ENCODE assay signal across 11 cellular contexts in the genomic region with DNA sequence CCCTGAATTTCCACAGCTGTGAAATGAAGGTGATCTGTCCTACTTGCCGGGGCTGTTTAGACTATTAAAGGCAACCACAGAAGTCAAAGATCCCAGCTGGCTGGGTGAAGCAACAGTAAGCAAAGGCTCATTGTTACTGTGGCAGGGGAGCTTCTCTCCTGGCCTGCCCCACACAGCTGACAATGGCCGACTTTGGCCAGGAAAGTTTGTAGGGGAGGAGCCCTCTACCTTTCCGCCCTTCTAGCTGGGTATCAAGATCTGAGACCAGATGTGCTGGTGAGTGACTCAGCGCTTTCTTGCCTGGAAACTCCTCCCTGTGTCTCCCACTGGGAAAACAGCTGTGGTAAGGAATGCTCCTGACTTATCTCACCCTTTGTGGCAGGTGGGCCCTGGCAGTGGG. TPM values are rescaled to one million over a fixed set of nuclear protein-coding genes. Genes with fewer than 3 reads are reported as not detected.
DNase-seq lines count a peak whose midpoint lies in the region; ATAC-seq and TF ChIP-seq lines count a peak whose summit lies in the region.
"Had no signal": no experiment of that assay in that cellular context is flagged by ENCODE, and none has a peak within 500 bp of the region (broad histone marks: within the 10 kb centered on the region; RNA-seq: fewer than 3 reads in every experiment).

No MANE protein-coding gene starts in this region.

- H3K4me1 Mint-ChIP-seq in CD4-positive, alpha-beta memory T cell, result peaks cover 0 to 8% (median 2%) of the 10 kb centered on the region in 4 donors

- H3K9me3 ChIP-seq in upper lobe of right lung, result no peaks in the 10 kb centered on the region
- no peaks in the 10 kb centered on the region for H3K9me3 ChIP-seq in CD4-positive, alpha-beta memory T cell (ENCODE audit: control insufficient read depth in 1 of 2, low read length in 2 of 2)

- intact Hi-C loops in upper lobe of right lung (cut with DNase I), result no loop called here
- intact Hi-C loops in CD4-positive, alpha-beta memory T cell (cut with micrococcal nuclease), result no loop called here

- POLR2A ChIA-PET in CD4-positive, alpha-beta memory T cell (lab: Charles Lee; ENCODE audit: partially characterized antibody), result no interaction called here

- H3K27me3 ChIP-seq in foreskin keratinocyte (no peaks in the 10 kb centered on the region), upper lobe of right lung (no peaks in the 10 kb centered on the region)
- H3K27me3 ChIP-seq in CD4-positive, alpha-beta memory T cell (ENCODE audit: insufficient read depth, low read length), result no peaks in the 10 kb centered on the region

- peaks cover 5% of the 10 kb centered on the region for H3K4me1 ChIP-seq in foreskin keratinocyte
- H3K4me1 ChIP-seq in upper lobe of right lung, result no peaks in the 10 kb centered on the region
- H3K4me1 ChIP-seq in CD4-positive, alpha-beta memory T cell (ENCODE audit: insufficient read depth, low read length), result no peaks in the 10 kb centered on the region

- DNase-seq in NCI-H82 (lab: John Stamatoyannopoulos, UW) (peak; percentile 56), NCI-H82 treated with DMSO at 0.1 percent for 48 hours (lab: John Stamatoyannopoulos, UW; ENCODE audit: unreplicated experiment) (no peak), RPMI7951 (ENCODE audit: low read depth) (peak; percentile 93), foreskin keratinocyte (peak; percentile 86 to 89), upper lobe of right lung (no peak)
- no peak for DNase-seq in CD4-positive, alpha-beta memory T cell
- DNase-seq: amniotic stem cell had no signal

- ATAC-seq in foreskin keratinocyte (peak; percentile 97), upper lobe of right lung (peak; percentile 33), GM19452 (IDR thresholded peaks at IDR 0.05; ENCODE audit: unreplicated experiment) (no peak), GM21786 (IDR thresholded peaks at IDR 0.05; ENCODE audit: unreplicated experiment) (no peak)

- H3K36me3 Mint-ChIP-seq in CD4-positive, alpha-beta memory T cell, result peaks cover 0 to 3% of the 10 kb centered on the region in 2 donors
- H3K36me3 Mint-ChIP-seq: natural killer cell treated with Interleukin-12 subunit alpha and Interleukin-12 subunit beta and Interleukin-15 and Interleukin-18, amount 100 ng/mL, for 72 hours had no signal

- CTCF ChIA-PET in CD4-positive, alpha-beta memory T cell (lab: Charles Lee; ENCODE audit: partially characterized antibody), result no interaction called here

- TF ChIP-seq CTCF in foreskin keratinocyte (conservative IDR thresholded peaks at IDR 0.05) (no peak), upper lobe of right lung (IDR thresholded peaks at IDR 0.05) (no peak)

- H3K9me3 Mint-ChIP-seq in CD4-positive, alpha-beta memory T cell, result peaks cover 0 to 4% (median under 1%) of the 10 kb centered on the region in 8 donors

- peak overlapping the region; percentile 59 for H3K27ac ChIP-seq in foreskin keratinocyte
- no peak overlapping the region for H3K27ac ChIP-seq in upper lobe of right lung
- no peak overlapping the region for H3K27ac ChIP-seq in CD4-positive, alpha-beta memory T cell (ENCODE audit: low read depth, low read length)

- H3K36me3 ChIP-seq in upper lobe of right lung, result no peaks in the 10 kb centered on the region
- H3K36me3 ChIP-seq in CD4-positive, alpha-beta memory T cell (ENCODE audit: insufficient read depth, low read length), result no peaks in the 10 kb centered on the region

- peaks cover 0 to 5% of the 10 kb centered on the region in 2 donors for H3K27me3 Mint-ChIP-seq in CD4-positive, alpha-beta memory T cell
- H3K27me3 Mint-ChIP-seq: natural killer cell treated with Interleukin-12 subunit alpha and Interleukin-12 subunit beta and Interleukin-15 and Interleukin-18, amount 100 ng/mL, for 72 hours had no signal

- H3K4me3 ChIP-seq in upper lobe of right lung, result no peak overlapping the region
- H3K4me3 ChIP-seq in CD4-positive, alpha-beta memory T cell (ENCODE audit: low read length in 2 of 2), result no peak overlapping the region

- no peak overlapping the region for H3K4me3 Mint-ChIP-seq in CD4-positive, alpha-beta memory T cell
- H3K4me3 Mint-ChIP-seq: natural killer cell treated with Interleukin-12 subunit alpha and Interleukin-12 subunit beta and Interleukin-15 and Interleukin-18, amount 100 ng/mL, for 72 hours had no signal

- H3K27ac Mint-ChIP-seq in CD4-positive, alpha-beta memory T cell, result no peak overlapping the region
- H3K27ac Mint-ChIP-seq: natural killer cell treated with Interleukin-12 subunit alpha and Interleukin-12 subunit beta and Interleukin-15 and Interleukin-18, amount 100 ng/mL, for 72 hours had no signal

RNA-seq across cellular contexts. Expression of gene RASSF6, which starts 21.1 kb away (rescaled TPM):
- total RNA-seq in RPMI7951 (2014; rRNA removed; shearing (Covaris generic)), result under 0.01 and 0.12 TPM in 2 replicates
- total RNA-seq in foreskin keratinocyte (1.2 and 1.3 TPM in 2 replicates), upper lobe of right lung (3.1 TPM)
- polyA plus RNA-seq in foreskin keratinocyte, result 0.45 and 0.69 TPM in 2 replicates
- under 1 TPM; 0.81 to 0.89 TPM for total RNA-seq in CD4-positive, alpha-beta memory T cell
- polyA plus RNA-seq in CD4-positive, alpha-beta memory T cell, result 1 to 10 TPM; 1.2 to 2.2 TPM
- total RNA-seq: natural killer cell treated with Interleukin-12 subunit alpha and Interleukin-12 subunit beta and Interleukin-15 and Interleukin-18, amount 100 ng/mL, for 72 hours had no signal
- polyA plus RNA-seq: BJ had no signal

Comparison
In these comparisons a context has a peak if more than half of its experiments do, and no peak if none do; other contexts are left out.
1. DNase-seq: peak in NCI-H82 (single experiment), RPMI7951 (single experiment) and foreskin keratinocyte (2 of 2); none in NCI-H82 treated with DMSO at 0.1 percent for 48 hours (single experiment), upper lobe of right lung (single experiment) and CD4-positive, alpha-beta memory T cell (0 of 5).
2. ATAC-seq: peak in foreskin keratinocyte (single experiment) and upper lobe of right lung (single experiment); none in GM19452 (single experiment) and GM21786 (single experiment).